8 cellular contexts compared by ENCODE assay signal in the genomic region with DNA sequence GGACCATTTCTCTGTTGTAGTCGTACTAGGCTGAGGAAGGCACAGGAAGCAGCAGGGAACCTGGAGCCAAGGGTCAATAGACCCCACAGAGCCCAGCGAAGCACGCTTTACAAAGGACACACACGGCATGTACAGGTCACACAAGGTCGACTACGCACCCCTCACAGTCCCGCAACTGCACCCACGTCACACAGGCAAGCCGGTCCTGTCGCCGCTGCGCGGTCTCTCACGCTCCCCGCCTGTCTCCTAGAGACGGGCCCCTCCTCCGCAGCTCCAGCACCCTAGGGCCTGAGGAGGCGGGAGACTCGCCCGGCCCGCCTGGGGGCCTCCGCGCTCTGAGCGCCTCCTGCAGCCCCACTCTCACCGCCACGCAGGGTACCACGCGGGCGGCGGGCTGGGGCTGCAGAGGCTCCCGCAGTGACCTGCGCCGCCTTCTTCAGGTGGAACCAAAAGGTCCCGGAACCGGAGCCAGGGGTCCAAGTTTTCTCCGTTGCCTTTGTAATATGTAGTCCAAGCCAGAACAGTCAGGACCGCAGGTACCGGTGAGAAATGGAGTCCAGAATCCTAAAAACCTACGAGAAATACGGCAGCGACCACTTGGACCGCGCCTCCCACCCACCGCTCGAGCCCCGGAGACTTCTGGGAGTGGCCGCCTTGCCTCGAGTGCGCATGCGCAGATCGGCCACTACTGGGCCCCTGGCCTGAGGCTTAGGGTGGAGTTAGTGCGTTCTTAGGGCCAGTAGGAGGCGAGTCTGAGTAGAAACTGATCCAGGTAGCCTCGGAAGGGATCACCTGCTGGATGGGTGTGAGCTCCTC. TPM values are rescaled to one million over a fixed set of nuclear protein-coding genes. Genes with fewer than 3 reads are reported as not detected.
DNase-seq lines count a peak whose midpoint lies in the region; ATAC-seq, FAIRE-seq and TF ChIP-seq lines count a peak whose summit lies in the region.

Gene ZNF607, minus strand, starts transcription at position 651 of the 816 bp plus-strand sequence. CDS start 8,143 bp downstream, outside the sequence.

- peak within 1 kb of the TSS; percentile 88 for H3K27ac Mint-ChIP-seq in activated CD8-positive, alpha-beta memory T cell treated with anti-CD3 and anti-CD28 coated beads, Interleukin-2, amount 10 ng/mL, durations not matched to agents 7 days and 5 days

- H3K36me3 Mint-ChIP-seq in activated CD8-positive, alpha-beta memory T cell treated with anti-CD3 and anti-CD28 coated beads, Interleukin-2, amount 10 ng/mL, durations not matched to agents 7 days and 5 days, result peaks cover 31% of the 10 kb centered on the region

- TF ChIP-seq CTCF in BE2C (IDR thresholded peaks at IDR 0.05; ENCODE audit: low read depth, low read length), result peak; percentile 70

- H3K4me3 Mint-ChIP-seq in activated CD8-positive, alpha-beta memory T cell treated with anti-CD3 and anti-CD28 coated beads, Interleukin-2, amount 10 ng/mL, durations not matched to agents 7 days and 5 days, result peak within 1 kb of the TSS; percentile 88

- 0% methylated on average over 42 of the region's 54 CpGs for WGBS in mesodermal cell (ENCODE audit: insufficient coverage in 2 of 2), 2 experiments

- H3K9me3 ChIP-seq in BE2C, result no peaks in the 10 kb centered on the region
- H3K9me3 ChIP-seq in mesodermal cell (ENCODE audit: control insufficient read depth, low read length), result peaks cover 7% of the 10 kb centered on the region

- DNase-seq in BE2C (peak; percentile 94), GM19239 (ENCODE audit: insufficient read length, low spot score) (peak; percentile 87), NCI-H748 treated with DMSO at 0.1 percent for 48 hours (lab: John Stamatoyannopoulos, UW) (peak; percentile 98)
- peak; percentile 92 for DNase-seq in activated CD8-positive, alpha-beta memory T cell treated with anti-CD3 and anti-CD28 coated beads, Interleukin-2, amount 10 ng/mL, durations not matched to agents 7 days and 5 days
- peak; percentile 72 for DNase-seq in stimulated activated CD8-positive, alpha-beta memory T cell treated with anti-CD3 and anti-CD28 coated beads, Interleukin-15, amount 100 ng/mL, for 24 hours (ENCODE audit: low read depth)

- peaks cover 2% of the 10 kb centered on the region; the same call in 1 of the 2 replicates for H3K36me3 ChIP-seq in BE2C
- H3K36me3 ChIP-seq in mesodermal cell (ENCODE audit: control insufficient read depth, insufficient read depth, low read length), result peaks cover 23% of the 10 kb centered on the region

- H3K27ac ChIP-seq in mesodermal cell (ENCODE audit: low read depth, low read length, severe bottlenecking), result peak within 1 kb of the TSS; percentile 54

- ATAC-seq in HG03457 (IDR thresholded peaks at IDR 0.05; ENCODE audit: unreplicated experiment), result peak; percentile 93
- ATAC-seq in activated CD8-positive, alpha-beta memory T cell treated with anti-CD3 and anti-CD28 coated beads, Interleukin-2, amount 10 ng/mL, durations not matched to agents 7 days and 5 days, result peak; percentile 97

- no peaks in the 10 kb centered on the region for H3K27me3 ChIP-seq in BE2C

- H3K4me1 Mint-ChIP-seq in activated CD8-positive, alpha-beta memory T cell treated with anti-CD3 and anti-CD28 coated beads, Interleukin-2, amount 10 ng/mL, durations not matched to agents 7 days and 5 days, result peaks cover 12% of the 10 kb centered on the region

- H3K4me3 ChIP-seq in BE2C (ENCODE audit: low read depth, low read length) (peak within 1 kb of the TSS; percentile 91), mesodermal cell (ENCODE audit: extremely low read depth, insufficient read depth, low read length, poor library complexity, severe bottlenecking) (peak within 1 kb of the TSS; percentile 93)

- no peaks in the 10 kb centered on the region for H3K27me3 Mint-ChIP-seq in activated CD8-positive, alpha-beta memory T cell treated with anti-CD3 and anti-CD28 coated beads, Interleukin-2, amount 10 ng/mL, durations not matched to agents 7 days and 5 days

- FAIRE-seq in GM19239 (lab: Jason Lieb, UNC) (peak; percentile 94), endometrium (lab: Jason Lieb, UNC) (peak; percentile 77)

- CTCF ChIA-PET in activated CD8-positive, alpha-beta memory T cell treated with anti-CD3 and anti-CD28 coated beads, Interleukin-2, amount 10 ng/mL, durations not matched to agents 7 days and 5 days (lab: Charles Lee), result interaction anchor here (0.6 to 0.7 kb wide), 2 partner anchors 45 to 57 kb away, joined by 3 read pairs; no protein-coding TSS in a partner anchor

- no peaks in the 10 kb centered on the region for H3K4me1 ChIP-seq in BE2C
- H3K4me1 ChIP-seq in mesodermal cell (ENCODE audit: control insufficient read depth, insufficient read depth, low read length, poor library complexity, severe bottlenecking), result no peaks in the 10 kb centered on the region

- H3K9me3 Mint-ChIP-seq in activated CD8-positive, alpha-beta memory T cell treated with anti-CD3 and anti-CD28 coated beads, Interleukin-2, amount 10 ng/mL, durations not matched to agents 7 days and 5 days (ENCODE audit: low read depth), result peaks cover 6% of the 10 kb centered on the region

RNA-seq across cellular contexts. Expression of gene ZNF607, which starts in this region (rescaled TPM):
- 4.0 TPM for polyA plus RNA-seq in BE2C (2012; ENCODE audit: insufficient read depth, insufficient read length, low read depth)
- 1 to 10 TPM; 4.4 to 6.6 TPM for total RNA-seq in activated CD8-positive, alpha-beta memory T cell treated with anti-CD3 and anti-CD28 coated beads, Interleukin-2, amount 10 ng/mL, durations not matched to agents 7 days and 5 days
- polyA plus RNA-seq in mesodermal cell (2013, experiment 1 of 2), result 7.7 TPM
- polyA plus RNA-seq in mesodermal cell (2013, experiment 2 of 2), result 7.6 TPM

Comparison
In these comparisons a context has a peak if more than half of its experiments do, and no peak if none do; other contexts are left out.
1. Peak in every context shown above with its lines: DNase-seq, ATAC-seq, H3K4me3 ChIP-seq and H3K27ac ChIP-seq.